ENCODE assay signal across 8 cellular contexts in genomic region chr19:43519436-43520088, GRCh38. TPM values are rescaled to one million over a fixed set of nuclear protein-coding genes. Genes with fewer than 3 reads are reported as not detected.
DNase-seq lines count a peak whose midpoint lies in the region; ATAC-seq and TF ChIP-seq lines count a peak whose summit lies in the region.

No MANE protein-coding gene starts in this region.

- no peak overlapping the region for H4K12ac ChIP-seq in trophoblast cell (ENCODE audit: low read depth, low read length)

- no peak overlapping the region for H3K14ac ChIP-seq in trophoblast cell (ENCODE audit: low read length)

- no peak overlapping the region for H3K18ac ChIP-seq in trophoblast cell (ENCODE audit: low read length)

- H3K4me2 ChIP-seq in SK-N-SH (no peak overlapping the region), trophoblast cell (ENCODE audit: low read length) (no peak overlapping the region)

- no peak overlapping the region for H2BK120ac ChIP-seq in trophoblast cell (ENCODE audit: insufficient read depth, low read length, poor library complexity)

- no peaks in the 10 kb centered on the region for H3K9me2 ChIP-seq in SK-N-SH

- no peaks in the 10 kb centered on the region for H3K9me3 Mint-ChIP-seq in activated naive CD4-positive, alpha-beta T cell treated with anti-CD3 and anti-CD28 coated beads for 36 hours

- H3K4me1 Mint-ChIP-seq in activated naive CD4-positive, alpha-beta T cell treated with anti-CD3 and anti-CD28 coated beads for 36 hours (ENCODE audit: low read depth), result peaks cover 12% of the 10 kb centered on the region

- no peak overlapping the region for H3K27ac ChIP-seq in SK-N-SH (ENCODE audit: low read depth in 2 of 2, low read length in 1 of 2)
- H3K27ac ChIP-seq in trophoblast cell (ENCODE audit: low read depth, low read length), result no peak overlapping the region

- no peaks in the 10 kb centered on the region for H4K20me1 ChIP-seq in SK-N-SH (ENCODE audit: insufficient read depth)

- no peaks in the 10 kb centered on the region; a peak in 1 of 4 replicates for H3K4me1 ChIP-seq in SK-N-SH (ENCODE audit: control insufficient read depth in 1 of 2, insufficient read depth in 2 of 2, low read depth in 1 of 2, low read length in 1 of 2)
- H3K4me1 ChIP-seq in trophoblast cell (ENCODE audit: control insufficient read depth in 1 of 2, insufficient read depth in 2 of 2, low read length in 2 of 2), result peaks cover 0 to 4% of the 10 kb centered on the region in 2 experiments

- H4K8ac ChIP-seq in trophoblast cell (ENCODE audit: low read depth, low read length), result no peak overlapping the region

- peak; percentile 97 for TF ChIP-seq RAD21 in SK-N-SH (IDR thresholded peaks at IDR 0.05; ENCODE audit: low read length)

- no peaks in the 10 kb centered on the region for H3K27me3 ChIP-seq in SK-N-SH (ENCODE audit: insufficient read depth)
- no peaks in the 10 kb centered on the region for H3K27me3 ChIP-seq in trophoblast cell (ENCODE audit: insufficient read depth, low read length)

- H4K91ac ChIP-seq in trophoblast cell (ENCODE audit: low read depth, low read length), result no peak overlapping the region

- no peak overlapping the region for H2BK12ac ChIP-seq in trophoblast cell (ENCODE audit: low read length)

- H3K4me3 ChIP-seq in SK-N-SH (ENCODE audit: low read depth in 2 of 2, low read length in 1 of 2) (peak overlapping the region in 1 of 2 experiments; percentile 18; a peak in 1 of 4 replicates), trophoblast cell (ENCODE audit: low read depth, low read length) (no peak overlapping the region)

- intact Hi-C loops in activated naive CD4-positive, alpha-beta T cell treated with anti-CD3 and anti-CD28 coated beads for 36 hours (cut with micrococcal nuclease), result loop anchor here (1.0 kb wide), 3 partner anchors 15 to 86 kb away; partner anchors contain the start of gene PHLDB3

- CTCF ChIA-PET in SK-N-SH (lab: Yijun Ruan, JAX), result interaction anchor here (0.6 to 24.7 kb wide), 35 partner anchors 8 to 133 kb away, joined by 3 to 632 read pairs (median 6); partner anchors contain the start of genes ETHE1, IRGQ, LYPD3 and PHLDB3
- CTCF ChIA-PET in activated naive CD4-positive, alpha-beta T cell treated with anti-CD3 and anti-CD28 coated beads for 36 hours (lab: Charles Lee), result interaction anchor here (0.5 to 6.4 kb wide), 35 partner anchors 10 to 719 kb away, joined by 3 to 230 read pairs (median 4); partner anchors contain the start of genes IRGQ, PHLDB3, XRCC1 and ZNF575

- 0 out of 2 replicates have a peak, but pooled peaks cover 4% of the 10 kb centered on the region for H3K79me2 ChIP-seq in SK-N-SH (ENCODE audit: insufficient read depth)
- H3K79me2 ChIP-seq in trophoblast cell (ENCODE audit: control insufficient read depth, insufficient read depth, low read length, poor library complexity), result no peaks in the 10 kb centered on the region

- WGBS in SK-N-SH (ENCODE audit: low lambda C conversion rate), result 52% methylated on average over 10 of the region's 10 CpGs
- no CpG with 5 or more reads among the region's 10 CpGs for WGBS in trophoblast cell (ENCODE audit: extremely low coverage, insufficient coverage, insufficient read length)

- H3K36me3 ChIP-seq in SK-N-SH (replicated peaks in 1 of 2; ENCODE audit: control insufficient read depth in 1 of 2, insufficient read depth in 2 of 2, low read length in 1 of 2) (no peaks in the 10 kb centered on the region), trophoblast cell (ENCODE audit: control insufficient read depth in 1 of 2, insufficient read depth in 2 of 2, low read length in 2 of 2) (no peaks in the 10 kb centered on the region)

- POLR2A ChIA-PET in SK-N-SH (lab: Yijun Ruan, JAX), result interaction anchor here (0.9 kb wide), 1 partner anchor 80 kb away, joined by 4 read pairs; no protein-coding TSS in a partner anchor

- peak; percentile 93 for TF ChIP-seq CTCF in SK-N-SH (IDR thresholded peaks at IDR 0.05)

- ATAC-seq in GM21390 (IDR thresholded peaks at IDR 0.05; ENCODE audit: unreplicated experiment), result no peak

- H2AK5ac ChIP-seq in trophoblast cell (ENCODE audit: low read length), result no peak overlapping the region

- peak overlapping the region; percentile 48 for H3K27ac Mint-ChIP-seq in activated naive CD4-positive, alpha-beta T cell treated with anti-CD3 and anti-CD28 coated beads for 36 hours

- no peaks in the 10 kb centered on the region for H3K79me1 ChIP-seq in trophoblast cell (ENCODE audit: low read length)

- H3K23ac ChIP-seq in trophoblast cell (ENCODE audit: low read length), result no peak overlapping the region

- no peak overlapping the region for H2BK5ac ChIP-seq in trophoblast cell (ENCODE audit: low read depth, low read length, poor library complexity)

- peak; percentile 96 for DNase-seq in ELR (ENCODE audit: low read depth)
- peak; percentile 62 for DNase-seq in NCI-H1048 (lab: John Stamatoyannopoulos, UW)
- DNase-seq in SK-N-SH, result peak; percentile 73
- DNase-seq in activated naive CD4-positive, alpha-beta T cell treated with anti-CD3 and anti-CD28 coated beads for 36 hours, result peak; percentile 89
- DNase-seq in globus pallidus (ENCODE audit: low spot score), result peak; percentile 76
- peak; percentile 91 to 98 for DNase-seq in trophoblast cell
- peak; percentile 82 for DNase-seq in ureter (ENCODE audit: low spot score)

- TF ChIP-seq EP300 in SK-N-SH (IDR thresholded peaks at IDR 0.05; ENCODE audit: borderline replicate concordance in 1 of 2, low read depth in 1 of 2, low read length in 1 of 2), result no peak

- H3K9ac ChIP-seq in SK-N-SH (no peak overlapping the region), trophoblast cell (ENCODE audit: low read length) (no peak overlapping the region)

- H3K4me3 Mint-ChIP-seq in activated naive CD4-positive, alpha-beta T cell treated with anti-CD3 and anti-CD28 coated beads for 36 hours, result no peak overlapping the region

- H3K36me3 Mint-ChIP-seq in activated naive CD4-positive, alpha-beta T cell treated with anti-CD3 and anti-CD28 coated beads for 36 hours (ENCODE audit: low read depth), result peaks cover 2% of the 10 kb centered on the region

- H3K27me3 Mint-ChIP-seq in activated naive CD4-positive, alpha-beta T cell treated with anti-CD3 and anti-CD28 coated beads for 36 hours (ENCODE audit: low read depth), result no peaks in the 10 kb centered on the region

- H2AFZ ChIP-seq in SK-N-SH (ENCODE audit: low read depth) (no peak overlapping the region), trophoblast cell (ENCODE audit: insufficient read depth, low read length, poor library complexity) (no peak overlapping the region)

- H3K9me3 ChIP-seq in SK-N-SH (no peaks in the 10 kb centered on the region), trophoblast cell (ENCODE audit: insufficient read depth, low read depth, low read length) (no peaks in the 10 kb centered on the region)

- peaks cover 4% of the 10 kb centered on the region for H3F3A ChIP-seq in SK-N-SH (replicated peaks; ENCODE audit: insufficient read depth)

- H3K4ac ChIP-seq in trophoblast cell (ENCODE audit: low read depth, low read length), result no peak overlapping the region

TF ChIP-seq in SK-N-SH, 30 proteins besides CTCF, POLR2A, EP300 and RAD21 (continues in another document):
- TF ChIP-seq SMC3 (IDR thresholded peaks at IDR 0.05; ENCODE audit: low read depth, low read length) (peak; percentile 93), JUND (IDR thresholded peaks at IDR 0.05) (no peak), IRF3 (IDR thresholded peaks at IDR 0.05; ENCODE audit: low read depth, low read length) (no peak), MXI1 (IDR thresholded peaks at IDR 0.05; ENCODE audit: low read depth, low read length) (no peak), EZH2phosphoT487 (IDR thresholded peaks at IDR 0.05; ENCODE audit: borderline replicate concordance, low read depth) (no peak)

RNA-seq across cellular contexts. Expression of gene ETHE1, which starts 7.4 kb away (rescaled TPM):
- 74.9 and 86.2 TPM in 2 replicates for polyA plus RNA-seq in SK-N-SH (2012; rRNA removed)
- 44.9 and 58.7 TPM in 2 replicates for polyA plus RNA-seq in SK-N-SH (2012; cell fraction: cytosol; rRNA removed)
- 41.3 and 44.5 TPM in 2 replicates for polyA plus RNA-seq in SK-N-SH (2012; cell fraction: nucleus; rRNA removed)
- total RNA-seq in activated naive CD4-positive, alpha-beta T cell treated with anti-CD3 and anti-CD28 coated beads for 36 hours, result 10 to 100 TPM; 62.1 to 64.4 TPM
- 32.0 and 34.3 TPM in 2 replicates for polyA plus RNA-seq in trophoblast cell (2013)
- 37.4 TPM for total RNA-seq in ureter

RNA-seq across cellular contexts. Expression of gene ZNF575, which starts 13.4 kb away (rescaled TPM):
- 0.31 and 1.0 TPM in 2 replicates for polyA plus RNA-seq in SK-N-SH (2012; rRNA removed)
- polyA plus RNA-seq in SK-N-SH (2012; cell fraction: cytosol; rRNA removed), result 0.46 and 0.85 TPM in 2 replicates
- 1.9 and 3.7 TPM in 2 replicates for polyA plus RNA-seq in SK-N-SH (2012; cell fraction: nucleus; rRNA removed)
- total RNA-seq in activated naive CD4-positive, alpha-beta T cell treated with anti-CD3 and anti-CD28 coated beads for 36 hours, result 1 to 10 TPM; 3.1 to 5.2 TPM
- 0.51 and 0.57 TPM in 2 replicates for polyA plus RNA-seq in trophoblast cell (2013)
- total RNA-seq in ureter, result 2.1 TPM

RNA-seq across cellular contexts. Expression of gene PHLDB3, which starts 15.0 kb away (rescaled TPM):
- polyA plus RNA-seq in SK-N-SH (2012; rRNA removed), result 10.9 and 15.6 TPM in 2 replicates
- 8.9 and 10.8 TPM in 2 replicates for polyA plus RNA-seq in SK-N-SH (2012; cell fraction: cytosol; rRNA removed)
- 28.8 and 35.0 TPM in 2 replicates for polyA plus RNA-seq in SK-N-SH (2012; cell fraction: nucleus; rRNA removed)
- 10 to 100 TPM; 12.9 to 14.9 TPM for total RNA-seq in activated naive CD4-positive, alpha-beta T cell treated with anti-CD3 and anti-CD28 coated beads for 36 hours
- polyA plus RNA-seq in trophoblast cell (2013), result 81.5 and 87.5 TPM in 2 replicates
- total RNA-seq in ureter, result 39.5 TPM

RNA-seq across cellular contexts. Expression of gene LYPD3, which starts 54.2 kb away (rescaled TPM):
- 3.4 and 4.2 TPM in 2 replicates for polyA plus RNA-seq in SK-N-SH (2012; rRNA removed)
- polyA plus RNA-seq in SK-N-SH (2012; cell fraction: cytosol; rRNA removed), result 2.3 and 2.8 TPM in 2 replicates
- 5.4 and 7.0 TPM in 2 replicates for polyA plus RNA-seq in SK-N-SH (2012; cell fraction: nucleus; rRNA removed)
- total RNA-seq in activated naive CD4-positive, alpha-beta T cell treated with anti-CD3 and anti-CD28 coated beads for 36 hours, result 1 to 10 TPM; 1.5 to 1.6 TPM
- polyA plus RNA-seq in trophoblast cell (2013), result 44.9 and 48.1 TPM in 2 replicates
- total RNA-seq in ureter, result 15.0 TPM

RNA-seq across cellular contexts. Expression of gene XRCC1, which starts 55.8 kb away (rescaled TPM):
- 24.7 and 30.3 TPM in 2 replicates for polyA plus RNA-seq in SK-N-SH (2012; rRNA removed)
- polyA plus RNA-seq in SK-N-SH (2012; cell fraction: cytosol; rRNA removed), result 13.2 and 16.4 TPM in 2 replicates
- 20.2 and 25.7 TPM in 2 replicates for polyA plus RNA-seq in SK-N-SH (2012; cell fraction: nucleus; rRNA removed)
- total RNA-seq in activated naive CD4-positive, alpha-beta T cell treated with anti-CD3 and anti-CD28 coated beads for 36 hours, result 10 to 100 TPM; 33.7 to 34.5 TPM
- polyA plus RNA-seq in trophoblast cell (2013), result 31.0 and 32.7 TPM in 2 replicates
- 20.3 TPM for total RNA-seq in ureter
